In the genomic region with DNA sequence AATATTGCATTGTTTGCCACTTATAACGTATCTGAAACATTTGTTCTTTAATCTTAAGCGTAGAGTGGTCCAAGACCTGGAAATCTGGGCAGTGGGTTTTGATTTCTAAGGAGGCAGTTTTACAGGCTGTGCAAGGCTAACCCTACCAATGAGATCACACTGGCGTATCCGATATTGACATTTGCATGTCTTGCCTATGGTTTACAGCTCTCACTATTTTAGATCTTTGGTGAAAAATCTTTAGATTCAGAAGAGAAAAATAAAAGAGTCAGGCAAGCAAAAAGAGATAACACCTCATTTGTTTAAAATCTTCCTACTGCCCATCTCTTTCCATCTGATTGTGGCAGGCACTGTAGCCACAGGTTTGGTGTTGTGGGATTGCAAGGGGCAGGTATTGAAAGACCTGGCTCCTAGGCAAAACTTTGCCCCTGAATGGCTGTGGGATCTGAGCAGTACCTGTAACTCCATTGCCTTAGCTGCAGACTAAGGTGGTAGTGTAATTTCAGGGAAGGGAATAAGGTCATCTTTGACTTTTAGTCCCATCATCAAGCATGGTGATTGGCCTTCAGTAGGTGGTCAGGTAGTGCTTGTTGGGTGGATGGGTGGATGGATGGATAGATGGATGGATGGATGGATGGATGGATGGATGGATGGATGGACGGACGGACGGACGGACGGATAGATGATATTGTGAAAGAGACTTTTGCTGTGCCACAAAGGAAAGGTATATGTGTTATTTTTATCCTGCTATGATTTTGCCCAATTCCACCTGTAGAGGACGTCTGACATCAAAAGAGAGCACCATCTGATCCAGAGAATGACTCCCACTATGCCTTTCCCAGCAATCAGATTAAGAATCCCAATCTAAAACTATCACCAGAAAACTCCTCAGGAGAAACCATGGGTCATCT, we compare ENCODE assay signal across 8 cellular contexts. TPM values are rescaled to one million over a fixed set of nuclear protein-coding genes. Genes with fewer than 3 reads are reported as not detected.
DNase-seq lines count a peak whose midpoint lies in the region; ATAC-seq and TF ChIP-seq lines count a peak whose summit lies in the region.

No MANE protein-coding gene starts in this region.

- no peak for ATAC-seq in stimulated activated memory B cell treated with anti-CD40 and anti-IgM and Interleukin-4, amounts not matched to agents 10 μg/mL and 1 μg/mL and 100 μg/mL, for 72 hours
- ATAC-seq in HG02885 (IDR thresholded peaks at IDR 0.05; ENCODE audit: poor library complexity, unreplicated experiment), result no peak

- DNase-seq in activated CD4-positive, alpha-beta memory T cell treated with anti-CD3 and anti-CD28 coated beads for 36 hours, result no peak
- DNase-seq in germinal center (ENCODE audit: low spot score) (peak; percentile 47), cerebellar cortex (ENCODE audit: low spot score) (no peak), RKO (ENCODE audit: low spot score) (no peak)
- no peak for DNase-seq in activated CD4-positive, alpha-beta T cell treated with anti-CD3 and anti-CD28 coated beads, Interleukin-2, amount 50 U/mL, for 1 hour

- H3K9me3 Mint-ChIP-seq in activated CD4-positive, alpha-beta memory T cell treated with anti-CD3 and anti-CD28 coated beads for 36 hours, result no peaks in the 10 kb centered on the region
- H3K9me3 Mint-ChIP-seq in stimulated activated memory B cell treated with anti-CD40 and anti-IgM and Interleukin-4, amounts not matched to agents 10 μg/mL and 1 μg/mL and 100 μg/mL, for 72 hours, result no peaks in the 10 kb centered on the region

- peak overlapping the region; percentile 91 for H3K4me3 Mint-ChIP-seq in activated CD4-positive, alpha-beta memory T cell treated with anti-CD3 and anti-CD28 coated beads for 36 hours
- H3K4me3 Mint-ChIP-seq in stimulated activated memory B cell treated with anti-CD40 and anti-IgM and Interleukin-4, amounts not matched to agents 10 μg/mL and 1 μg/mL and 100 μg/mL, for 72 hours, result peak overlapping the region; percentile 88

- CTCF ChIA-PET in activated CD4-positive, alpha-beta memory T cell treated with anti-CD3 and anti-CD28 coated beads for 36 hours (lab: Charles Lee), result interaction anchor here (0.7 to 11.1 kb wide), 26 partner anchors 12 to 171 kb away, joined by 3 to 270 read pairs (median 9); no protein-coding TSS in a partner anchor

- peaks cover 65% of the 10 kb centered on the region for H3K36me3 Mint-ChIP-seq in activated CD4-positive, alpha-beta memory T cell treated with anti-CD3 and anti-CD28 coated beads for 36 hours
- H3K36me3 Mint-ChIP-seq in stimulated activated memory B cell treated with anti-CD40 and anti-IgM and Interleukin-4, amounts not matched to agents 10 μg/mL and 1 μg/mL and 100 μg/mL, for 72 hours, result peaks cover 74% of the 10 kb centered on the region

- peak overlapping the region; percentile 93 for H3K27ac Mint-ChIP-seq in activated CD4-positive, alpha-beta memory T cell treated with anti-CD3 and anti-CD28 coated beads for 36 hours
- H3K27ac Mint-ChIP-seq in stimulated activated memory B cell treated with anti-CD40 and anti-IgM and Interleukin-4, amounts not matched to agents 10 μg/mL and 1 μg/mL and 100 μg/mL, for 72 hours, result peak overlapping the region; percentile 93

- H3K27me3 Mint-ChIP-seq in activated CD4-positive, alpha-beta memory T cell treated with anti-CD3 and anti-CD28 coated beads for 36 hours, result no peaks in the 10 kb centered on the region
- no peaks in the 10 kb centered on the region for H3K27me3 Mint-ChIP-seq in stimulated activated memory B cell treated with anti-CD40 and anti-IgM and Interleukin-4, amounts not matched to agents 10 μg/mL and 1 μg/mL and 100 μg/mL, for 72 hours

- H3K4me1 Mint-ChIP-seq in activated CD4-positive, alpha-beta memory T cell treated with anti-CD3 and anti-CD28 coated beads for 36 hours (ENCODE audit: low read depth), result peaks cover 26% of the 10 kb centered on the region
- peaks cover 80% of the 10 kb centered on the region for H3K4me1 Mint-ChIP-seq in stimulated activated memory B cell treated with anti-CD40 and anti-IgM and Interleukin-4, amounts not matched to agents 10 μg/mL and 1 μg/mL and 100 μg/mL, for 72 hours

- POLR2A ChIA-PET in activated CD4-positive, alpha-beta memory T cell treated with anti-CD3 and anti-CD28 coated beads for 36 hours (lab: Charles Lee), result interaction anchor here (0.7 to 5.5 kb wide), 23 partner anchors 8 to 211 kb away, joined by 3 to 49 read pairs (median 11); no protein-coding TSS in a partner anchor

- intact Hi-C loops in activated CD4-positive, alpha-beta memory T cell treated with anti-CD3 and anti-CD28 coated beads for 36 hours (cut with micrococcal nuclease), result loop anchor here (1.0 to 5.0 kb wide), 4 partner anchors 71 to 1278 kb away; no protein-coding TSS in a partner anchor

- TF ChIP-seq POLR2A in GM19099 (IDR thresholded peaks at IDR 0.05; ENCODE audit: extremely low read depth, insufficient read length, low read depth), result peak; percentile 15

RNA-seq across cellular contexts. Expression of a gene that starts 1.9 kb away (rescaled TPM):
- total RNA-seq in activated CD4-positive, alpha-beta memory T cell treated with anti-CD3 and anti-CD28 coated beads for 36 hours, result 100 to 1,000 TPM; 259 to 267 TPM
